1 cellular context compared by ENCODE assay signal in the genomic region with DNA sequence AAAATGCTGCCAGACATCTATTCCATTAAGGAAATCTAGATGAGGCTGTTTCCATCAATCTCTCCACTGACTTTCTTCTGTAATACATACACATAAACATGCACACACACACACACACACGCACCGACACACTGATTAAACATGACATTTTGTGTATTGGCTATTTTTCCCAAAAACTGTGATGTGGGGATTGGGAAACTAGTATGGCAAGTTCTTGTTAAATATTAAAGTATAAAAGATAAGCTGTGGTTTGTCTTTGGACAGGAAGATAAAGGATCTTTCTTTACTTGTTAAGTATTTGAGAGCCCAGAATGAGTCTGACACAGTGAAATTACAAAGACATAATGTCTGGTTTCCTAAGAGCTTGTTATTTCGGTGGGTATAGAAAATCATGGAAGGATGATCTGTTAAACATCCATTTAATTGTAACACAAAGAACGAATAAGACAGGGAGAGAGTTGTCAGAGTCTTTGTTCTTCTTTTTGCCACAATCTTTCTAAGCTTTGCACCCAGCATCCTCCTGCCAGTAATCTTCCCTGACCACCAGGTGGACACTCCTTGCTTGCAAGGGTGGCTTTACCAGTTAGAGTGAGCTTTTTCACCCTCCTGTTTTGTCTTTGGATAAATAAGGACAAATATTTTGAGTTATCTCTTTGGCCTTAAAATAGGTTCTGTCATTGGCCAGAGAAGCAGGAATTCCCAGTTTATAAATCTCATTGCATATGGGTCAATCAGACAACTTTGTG.
TF ChIP-seq lines count a peak whose summit lies in the region.

No MANE protein-coding gene starts in this region.

TF ChIP-seq in GM23338, 12 proteins besides CTCF, POLR2A, EP300 and RAD21 (continued from another document):
- no peak for TF ChIP-seq REST (IDR thresholded peaks at IDR 0.05; ENCODE audit: unreplicated experiment)
- no peak for TF ChIP-seq JUNB (IDR thresholded peaks at IDR 0.05; ENCODE audit: unreplicated experiment)
- no peak for TF ChIP-seq ZNF331 (CRISPR knock-in tag; IDR thresholded peaks at IDR 0.05; ENCODE audit: low read depth)
- TF ChIP-seq, protein P1, sequence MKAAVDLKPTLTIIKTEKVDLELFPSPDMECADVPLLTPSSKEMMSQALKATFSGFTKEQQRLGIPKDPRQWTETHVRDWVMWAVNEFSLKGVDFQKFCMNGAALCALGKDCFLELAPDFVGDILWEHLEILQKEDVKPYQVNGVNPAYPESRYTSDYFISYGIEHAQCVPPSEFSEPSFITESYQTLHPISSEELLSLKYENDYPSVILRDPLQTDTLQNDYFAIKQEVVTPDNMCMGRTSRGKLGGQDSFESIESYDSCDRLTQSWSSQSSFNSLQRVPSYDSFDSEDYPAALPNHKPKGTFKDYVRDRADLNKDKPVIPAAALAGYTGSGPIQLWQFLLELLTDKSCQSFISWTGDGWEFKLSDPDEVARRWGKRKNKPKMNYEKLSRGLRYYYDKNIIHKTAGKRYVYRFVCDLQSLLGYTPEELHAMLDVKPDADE (IDR thresholded peaks at IDR 0.05): no peak
- no peak for TF ChIP-seq ZNF114 (CRISPR knock-in tag; IDR thresholded peaks at IDR 0.05)
- TF ChIP-seq, protein P2, sequence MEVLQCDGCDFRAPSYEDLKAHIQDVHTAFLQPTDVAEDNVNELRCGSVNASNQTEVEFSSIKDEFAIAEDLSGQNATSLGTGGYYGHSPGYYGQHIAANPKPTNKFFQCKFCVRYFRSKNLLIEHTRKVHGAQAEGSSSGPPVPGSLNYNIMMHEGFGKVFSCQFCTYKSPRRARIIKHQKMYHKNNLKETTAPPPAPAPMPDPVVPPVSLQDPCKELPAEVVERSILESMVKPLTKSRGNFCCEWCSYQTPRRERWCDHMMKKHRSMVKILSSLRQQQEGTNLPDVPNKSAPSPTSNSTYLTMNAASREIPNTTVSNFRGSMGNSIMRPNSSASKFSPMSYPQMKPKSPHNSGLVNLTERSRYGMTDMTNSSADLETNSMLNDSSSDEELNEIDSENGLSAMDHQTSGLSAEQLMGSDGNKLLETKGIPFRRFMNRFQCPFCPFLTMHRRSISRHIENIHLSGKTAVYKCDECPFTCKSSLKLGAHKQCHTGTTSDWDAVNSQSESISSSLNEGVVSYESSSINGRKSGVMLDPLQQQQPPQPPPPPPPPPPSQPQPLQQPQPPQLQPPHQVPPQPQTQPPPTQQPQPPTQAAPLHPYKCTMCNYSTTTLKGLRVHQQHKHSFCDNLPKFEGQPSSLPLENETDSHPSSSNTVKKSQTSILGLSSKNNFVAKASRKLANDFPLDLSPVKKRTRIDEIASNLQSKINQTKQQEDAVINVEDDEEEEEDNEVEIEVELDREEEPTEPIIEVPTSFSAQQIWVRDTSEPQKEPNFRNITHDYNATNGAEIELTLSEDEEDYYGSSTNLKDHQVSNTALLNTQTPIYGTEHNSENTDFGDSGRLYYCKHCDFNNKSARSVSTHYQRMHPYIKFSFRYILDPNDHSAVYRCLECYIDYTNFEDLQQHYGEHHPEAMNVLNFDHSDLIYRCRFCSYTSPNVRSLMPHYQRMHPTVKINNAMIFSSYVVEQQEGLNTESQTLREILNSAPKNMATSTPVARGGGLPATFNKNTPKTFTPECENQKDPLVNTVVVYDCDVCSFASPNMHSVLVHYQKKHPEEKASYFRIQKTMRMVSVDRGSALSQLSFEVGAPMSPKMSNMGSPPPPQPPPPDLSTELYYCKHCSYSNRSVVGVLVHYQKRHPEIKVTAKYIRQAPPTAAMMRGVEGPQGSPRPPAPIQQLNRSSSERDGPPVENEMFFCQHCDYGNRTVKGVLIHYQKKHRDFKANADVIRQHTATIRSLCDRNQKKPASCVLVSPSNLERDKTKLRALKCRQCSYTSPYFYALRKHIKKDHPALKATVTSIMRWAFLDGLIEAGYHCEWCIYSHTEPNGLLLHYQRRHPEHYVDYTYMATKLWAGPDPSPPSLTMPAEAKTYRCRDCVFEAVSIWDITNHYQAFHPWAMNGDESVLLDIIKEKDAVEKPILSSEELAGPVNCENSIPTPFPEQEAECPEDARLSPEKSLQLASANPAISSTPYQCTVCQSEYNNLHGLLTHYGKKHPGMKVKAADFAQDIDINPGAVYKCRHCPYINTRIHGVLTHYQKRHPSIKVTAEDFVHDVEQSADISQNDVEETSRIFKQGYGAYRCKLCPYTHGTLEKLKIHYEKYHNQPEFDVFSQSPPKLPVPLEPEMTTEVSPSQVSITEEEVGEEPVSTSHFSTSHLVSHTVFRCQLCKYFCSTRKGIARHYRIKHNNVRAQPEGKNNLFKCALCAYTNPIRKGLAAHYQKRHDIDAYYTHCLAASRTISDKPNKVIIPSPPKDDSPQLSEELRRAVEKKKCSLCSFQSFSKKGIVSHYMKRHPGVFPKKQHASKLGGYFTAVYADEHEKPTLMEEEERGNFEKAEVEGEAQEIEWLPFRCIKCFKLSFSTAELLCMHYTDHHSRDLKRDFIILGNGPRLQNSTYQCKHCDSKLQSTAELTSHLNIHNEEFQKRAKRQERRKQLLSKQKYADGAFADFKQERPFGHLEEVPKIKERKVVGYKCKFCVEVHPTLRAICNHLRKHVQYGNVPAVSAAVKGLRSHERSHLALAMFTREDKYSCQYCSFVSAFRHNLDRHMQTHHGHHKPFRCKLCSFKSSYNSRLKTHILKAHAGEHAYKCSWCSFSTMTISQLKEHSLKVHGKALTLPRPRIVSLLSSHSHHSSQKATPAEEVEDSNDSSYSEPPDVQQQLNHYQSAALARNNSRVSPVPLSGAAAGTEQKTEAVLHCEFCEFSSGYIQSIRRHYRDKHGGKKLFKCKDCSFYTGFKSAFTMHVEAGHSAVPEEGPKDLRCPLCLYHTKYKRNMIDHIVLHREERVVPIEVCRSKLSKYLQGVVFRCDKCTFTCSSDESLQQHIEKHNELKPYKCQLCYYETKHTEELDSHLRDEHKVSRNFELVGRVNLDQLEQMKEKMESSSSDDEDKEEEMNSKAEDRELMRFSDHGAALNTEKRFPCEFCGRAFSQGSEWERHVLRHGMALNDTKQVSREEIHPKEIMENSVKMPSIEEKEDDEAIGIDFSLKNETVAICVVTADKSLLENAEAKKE (CRISPR knock-in tag; IDR thresholded peaks at IDR 0.05): no peak
- no peak for TF ChIP-seq CREB1 (CRISPR knock-in tag; IDR thresholded peaks at IDR 0.05; ENCODE audit: low read depth)
- TF ChIP-seq EZH2 (IDR thresholded peaks at IDR 0.05; ENCODE audit: low read depth, unreplicated experiment): no peak
